1 cellular context compared by ENCODE assay signal in genomic region chr22:29553391-29554224, GRCh38.
TF ChIP-seq lines count a peak whose summit lies in the region.

THOC5 (minus strand) TSS chr22:29553757; CDS start chr22:29549147, 4,610 bp downstream.

TF ChIP-seq in K562, 482 proteins besides CTCF, POLR2A, EP300 and RAD21 (continued from another document and continues in another):
- TF ChIP-seq IRF9 (tag; IDR thresholded peaks at IDR 0.05) (no peak), HMGN3 (IDR thresholded peaks at IDR 0.05; ENCODE audit: borderline replicate concordance, extremely low read depth, insufficient read length, low read depth, low read length) (peak; percentile 37), GTF2B (IDR thresholded peaks at IDR 0.05; ENCODE audit: extremely low read depth, insufficient read length) (no peak), CHAMP1 (IDR thresholded peaks at IDR 0.05) (no peak), MLLT1 (IDR thresholded peaks at IDR 0.05) (no peak), SIRT6 (IDR thresholded peaks at IDR 0.05; ENCODE audit: low read depth, low read length) (no peak), MYC (IDR thresholded peaks at IDR 0.05; ENCODE audit: low read depth, low read length) (peak; percentile 97), MYC (CRISPR knock-in tag; IDR thresholded peaks at IDR 0.05; ENCODE audit: borderline replicate concordance, low read depth) (no peak), ZNF280B (CRISPR knock-in tag; IDR thresholded peaks at IDR 0.05) (no peak), ZFP1 (CRISPR knock-in tag; IDR thresholded peaks at IDR 0.05) (no peak), PTTG1 (tag; IDR thresholded peaks at IDR 0.05; ENCODE audit: low read depth) (no peak), DDX20 (tag; IDR thresholded peaks at IDR 0.05; ENCODE audit: low read depth) (no peak), PHF21A (IDR thresholded peaks at IDR 0.05; ENCODE audit: borderline replicate concordance, low read depth) (no peak), U2AF1 (optimal IDR thresholded peaks at IDR 0.05; ENCODE audit: low read depth, low read length) (no peak), THRAP3 (IDR thresholded peaks at IDR 0.05; ENCODE audit: borderline replicate concordance) (0 out of 2 replicates have a peak, but pooled peaks have one; percentile 26), EGR1 (conservative IDR thresholded peaks at IDR 0.05) (no peak), BACH1 (tag; IDR thresholded peaks at IDR 0.05) (no peak), CLOCK (CRISPR knock-in tag; IDR thresholded peaks at IDR 0.05; ENCODE audit: borderline replicate concordance) (no peak), CBX5 (IDR thresholded peaks at IDR 0.05; ENCODE audit: borderline replicate concordance, low read depth) (no peak), TCFL5 (CRISPR knock-in tag; conservative IDR thresholded peaks at IDR 0.05) (no peak), ZNF263 (CRISPR knock-in tag; IDR thresholded peaks at IDR 0.05; ENCODE audit: borderline replicate concordance) (no peak), DLX4 (CRISPR knock-in tag; IDR thresholded peaks at IDR 0.05) (no peak), CHD2 (IDR thresholded peaks at IDR 0.05; ENCODE audit: low read depth, low read length) (no peak), USF2 (CRISPR knock-in tag; IDR thresholded peaks at IDR 0.05) (no peak), ATF7 (IDR thresholded peaks at IDR 0.05) (peak; percentile 66), HIVEP1 (CRISPR knock-in tag; IDR thresholded peaks at IDR 0.05) (no peak), PML (IDR thresholded peaks at IDR 0.05; ENCODE audit: low read length) (peak; percentile 42; the same call in 1 of the 2 replicates), PHF8 (IDR thresholded peaks at IDR 0.05; ENCODE audit: borderline replicate concordance, low read length) (peak; percentile 59; the same call in 1 of the 2 replicates), FOXK1 (CRISPR knock-in tag; IDR thresholded peaks at IDR 0.05; ENCODE audit: borderline replicate concordance) (no peak), ZNF696 (CRISPR knock-in tag; conservative IDR thresholded peaks at IDR 0.05) (no peak), ZNF830 (CRISPR knock-in tag; IDR thresholded peaks at IDR 0.05) (no peak), MYBL2 (IDR thresholded peaks at IDR 0.05; ENCODE audit: low read depth) (no peak), MYBL2 (CRISPR knock-in tag; IDR thresholded peaks at IDR 0.05; ENCODE audit: borderline replicate concordance) (no peak), MED1 (CRISPR knock-in tag; IDR thresholded peaks at IDR 0.05; ENCODE audit: borderline replicate concordance) (no peak), ARID3B (CRISPR knock-in tag; IDR thresholded peaks at IDR 0.05; ENCODE audit: borderline replicate concordance) (no peak), SRF (CRISPR knock-in tag; IDR thresholded peaks at IDR 0.05) (no peak), ZFPM2 (CRISPR knock-in tag; IDR thresholded peaks at IDR 0.05) (no peak), HMGXB4 (CRISPR knock-in tag; IDR thresholded peaks at IDR 0.05) (no peak), ZNF778 (CRISPR knock-in tag; IDR thresholded peaks at IDR 0.05) (no peak), CREB3L1 (IDR thresholded peaks at IDR 0.05; ENCODE audit: borderline replicate concordance, low read depth) (peak; percentile 83), ZNF277 (CRISPR knock-in tag; IDR thresholded peaks at IDR 0.05; ENCODE audit: borderline replicate concordance) (no peak), ARID1B (IDR thresholded peaks at IDR 0.05) (peak; percentile 29; the same call in 1 of the 2 replicates), TFAP4 (CRISPR knock-in tag; IDR thresholded peaks at IDR 0.05; ENCODE audit: borderline replicate concordance) (peak; percentile 77; the same call in 1 of the 2 replicates), CBFB (CRISPR knock-in tag; IDR thresholded peaks at IDR 0.05) (no peak)
